ENCODE assay signal across 2 cellular contexts in the genomic region with DNA sequence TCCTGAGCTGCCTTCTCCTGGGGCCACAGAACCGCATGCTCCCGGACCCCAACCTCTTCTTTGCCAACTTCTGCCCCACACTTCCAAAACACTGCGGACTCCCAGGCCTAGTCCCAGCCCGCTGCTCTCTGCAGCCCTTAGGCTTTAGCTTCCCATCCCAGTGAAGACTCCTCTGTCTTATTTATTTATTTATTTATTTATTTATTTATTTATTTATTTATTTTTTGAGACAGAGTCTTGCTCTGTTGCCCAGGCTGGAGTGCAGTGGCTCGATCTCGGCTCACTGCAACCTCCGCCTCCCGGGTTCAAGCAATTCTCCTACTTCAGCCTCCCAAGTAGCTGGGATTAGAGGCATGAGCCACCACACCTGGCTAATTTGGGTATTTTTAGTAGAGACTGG. TPM values are rescaled to one million over a fixed set of nuclear protein-coding genes. Genes with fewer than 3 reads are reported as not detected.
"Had no signal": no experiment of that assay in that cellular context is flagged by ENCODE, and none has a peak within 500 bp of the region (broad histone marks: within the 10 kb centered on the region; RNA-seq: fewer than 3 reads in every experiment).

No MANE protein-coding gene starts in this region.

RNA-seq across cellular contexts. Expression of a gene that starts 21.6 kb away (rescaled TPM):
- total RNA-seq: left ventricle myocardium superior, myocyte had no signal
